In genomic region chr10:96719205-96719604, GRCh38 we compare ENCODE assay signal across 8 cellular contexts. TPM values are rescaled to one million over a fixed set of nuclear protein-coding genes. Genes with fewer than 3 reads are reported as not detected.
DNase-seq lines count a peak whose midpoint lies in the region; ATAC-seq and TF ChIP-seq lines count a peak whose summit lies in the region.

No MANE protein-coding gene starts in this region.

- no peaks in the 10 kb centered on the region for H3K27me3 ChIP-seq in DOHH2 (ENCODE audit: control insufficient read depth, low read length)
- peaks cover 20% of the 10 kb centered on the region for H3K27me3 ChIP-seq in HUES64 (ENCODE audit: insufficient read depth, low read length)
- no peaks in the 10 kb centered on the region for H3K27me3 ChIP-seq in ascending aorta

- H3F3A ChIP-seq in DOHH2 (ENCODE audit: control insufficient read depth, insufficient read depth), result peaks cover 31% of the 10 kb centered on the region

- peaks cover 67% of the 10 kb centered on the region for H3K79me2 ChIP-seq in DOHH2 (ENCODE audit: control insufficient read depth, low read length)

- TF ChIP-seq CTCF in DOHH2 (IDR thresholded peaks at IDR 0.05; ENCODE audit: low read depth, low read length, poor library complexity, severe bottlenecking) (peak; percentile 47), ascending aorta (IDR thresholded peaks at IDR 0.05) (no peak), nephron (IDR thresholded peaks at IDR 0.05; ENCODE audit: unreplicated experiment in 3 of 3) (no peak)

- H3K36me3 ChIP-seq in DOHH2 (ENCODE audit: control insufficient read depth, low read length), result peaks cover 54% of the 10 kb centered on the region
- H3K36me3 ChIP-seq in HUES64 (ENCODE audit: insufficient read depth, low read length), result no peaks in the 10 kb centered on the region
- H3K36me3 ChIP-seq in ascending aorta, result no peaks in the 10 kb centered on the region

- ATAC-seq in HG03095 (IDR thresholded peaks at IDR 0.05; ENCODE audit: unreplicated experiment), result no peak

- H3K4me1 ChIP-seq in DOHH2 (ENCODE audit: control insufficient read depth, low read length) (peaks cover 74% of the 10 kb centered on the region), HUES64 (ENCODE audit: insufficient read depth, low read length) (peaks cover 7% of the 10 kb centered on the region), ascending aorta (peaks cover 0 to 6% of the 10 kb centered on the region in 2 donors)

- H4K20me1 ChIP-seq in DOHH2 (ENCODE audit: control insufficient read depth, insufficient read depth, low read depth, low read length), result peaks cover 3% of the 10 kb centered on the region; the same call in 1 of the 2 replicates

- no peak overlapping the region for H3K9ac ChIP-seq in HUES64 (ENCODE audit: low read depth, low read length)

- WGBS in HUES64, result 88% methylated on average over 1 of the region's 1 CpG

- H3K4me1 Mint-ChIP-seq in nephron, result peaks cover 5% of the 10 kb centered on the region

- H3K27ac Mint-ChIP-seq in nephron, result no peak overlapping the region

- no peaks in the 10 kb centered on the region for H3K9me2 ChIP-seq in DOHH2 (replicated peaks; ENCODE audit: control insufficient read depth, low read length)

- H3K4me3 ChIP-seq in DOHH2 (ENCODE audit: low read length) (peak overlapping the region; percentile 88), HUES64 (ENCODE audit: low read length) (peak overlapping the region; percentile 65), ascending aorta (peak overlapping the region; percentile 65 to 73)

- H3K27me3 Mint-ChIP-seq in nephron (ENCODE audit: low read depth), result peaks cover 63% of the 10 kb centered on the region

- DNase-seq in ascending aorta (ENCODE audit: low spot score in 2 of 2) (no peak), H4 (ENCODE audit: low spot score) (no peak), LoVo (ENCODE audit: low spot score) (no peak), cortex of kidney (lab: John Stamatoyannopoulos, UW) (no peak)

- H3K9me3 ChIP-seq in DOHH2 (ENCODE audit: control insufficient read depth, insufficient read depth, low read length) (no peaks in the 10 kb centered on the region), HUES64 (ENCODE audit: insufficient read depth, low read depth, low read length) (no peaks in the 10 kb centered on the region), ascending aorta (no peaks in the 10 kb centered on the region)

- H3K4me3 Mint-ChIP-seq in nephron, result peak overlapping the region; percentile 9 to 89 (median 87)

- peak overlapping the region; percentile 97 for H3K4me2 ChIP-seq in DOHH2 (ENCODE audit: low read length)

- no peaks in the 10 kb centered on the region for H3K36me3 Mint-ChIP-seq in nephron (ENCODE audit: low read depth)

- peaks cover 2% of the 10 kb centered on the region for H3K9me3 Mint-ChIP-seq in nephron

- intact Hi-C loops in ascending aorta (cut with DNase I), result no loop called here

- H3K27ac ChIP-seq in DOHH2 (ENCODE audit: low read depth, low read length), result peak overlapping the region; percentile 98
- no peak overlapping the region for H3K27ac ChIP-seq in HUES64 (ENCODE audit: low read depth, low read length)
- no peak overlapping the region for H3K27ac ChIP-seq in ascending aorta

RNA-seq across cellular contexts. Expression of gene PIK3AP1, which starts 1.1 kb away (rescaled TPM):
- 1.3 TPM for polyA plus RNA-seq in HUES64 (2013, experiment 1 of 2)
- polyA plus RNA-seq in HUES64 (2013, experiment 2 of 2), result 1.5 TPM
- total RNA-seq in ascending aorta, result 5.9 TPM
- total RNA-seq in H4 (2014; rRNA removed; shearing (Covaris generic)), result 0.43 TPM in 1 of 2 replicates, not detected in the other
